Comparison of ENCODE assay signal across 8 cellular contexts in genomic region chr2:25131567-25132295, GRCh38. TPM values are rescaled to one million over a fixed set of nuclear protein-coding genes. Genes with fewer than 3 reads are reported as not detected.
DNase-seq lines count a peak whose midpoint lies in the region; ATAC-seq and TF ChIP-seq lines count a peak whose summit lies in the region.

No MANE protein-coding gene starts in this region.

- peak overlapping the region; percentile 4; the same call in 1 of the 2 replicates for H3K4me3 ChIP-seq in GM06990 (replicated peaks; ENCODE audit: low read depth, low read length)

- no peak for TF ChIP-seq CTCF in GM06990 (IDR thresholded peaks at IDR 0.05; ENCODE audit: insufficient read depth, low read length, poor library complexity, severe bottlenecking)
- no peak for TF ChIP-seq CTCF in chondrocyte (IDR thresholded peaks at IDR 0.05)

- no peaks in the 10 kb centered on the region for H3K36me3 Mint-ChIP-seq in activated T-helper 17 cell treated with anti-CD3 and anti-CD28 coated beads, Interleukin-2, amount 50 U/mL, for 72 hours (ENCODE audit: low read depth)
- peaks cover 4% of the 10 kb centered on the region for H3K36me3 Mint-ChIP-seq in chondrocyte (ENCODE audit: low read depth)

- H3K27me3 ChIP-seq in GM06990 (replicated peaks; ENCODE audit: control insufficient read depth, insufficient read depth, low read length) = no peaks in the 10 kb centered on the region

- DNase-seq in GM06990 (ENCODE audit: extremely low read depth, insufficient read length) = no peak
- DNase-seq in left cardiac atrium = peak; percentile 40
- peak; percentile 80 for DNase-seq in sciatic nerve (ENCODE audit: low spot score)
- DNase-seq in AG20443 (ENCODE audit: low spot score) = no peak
- no peak for DNase-seq in chondrocyte (ENCODE audit: low spot score)
- DNase-seq in GM19238 (ENCODE audit: insufficient read length, low spot score) = no peak
- DNase-seq in T1000 (lab: John Stamatoyannopoulos, UW) = no peak

- no peaks in the 10 kb centered on the region for H3K9me3 Mint-ChIP-seq in activated T-helper 17 cell treated with anti-CD3 and anti-CD28 coated beads, Interleukin-2, amount 50 U/mL, for 72 hours
- H3K9me3 Mint-ChIP-seq in chondrocyte (ENCODE audit: low read depth) = no peaks in the 10 kb centered on the region

- H3K4me3 Mint-ChIP-seq in activated T-helper 17 cell treated with anti-CD3 and anti-CD28 coated beads, Interleukin-2, amount 50 U/mL, for 72 hours = peak overlapping the region; percentile 52
- no peak overlapping the region for H3K4me3 Mint-ChIP-seq in chondrocyte (ENCODE audit: unreplicated experiment)

- no peaks in the 10 kb centered on the region; the same call in 1 of the 2 replicates for H3K36me3 ChIP-seq in GM06990 (ENCODE audit: control insufficient read depth, insufficient read depth, low read length)

- H3K27me3 Mint-ChIP-seq in activated T-helper 17 cell treated with anti-CD3 and anti-CD28 coated beads, Interleukin-2, amount 50 U/mL, for 72 hours = peaks cover 49% of the 10 kb centered on the region
- H3K27me3 Mint-ChIP-seq in chondrocyte (ENCODE audit: low read depth) = no peaks in the 10 kb centered on the region

- H3K4me1 Mint-ChIP-seq in activated T-helper 17 cell treated with anti-CD3 and anti-CD28 coated beads, Interleukin-2, amount 50 U/mL, for 72 hours = peaks cover 4% of the 10 kb centered on the region
- H3K4me1 Mint-ChIP-seq in chondrocyte (ENCODE audit: low read depth) = peaks cover 3% of the 10 kb centered on the region

- ATAC-seq in activated T-helper 17 cell treated with anti-CD3 and anti-CD28 coated beads, Interleukin-2, amount 50 U/mL, for 72 hours (replicated peaks) = peak; percentile 33
- ATAC-seq in left cardiac atrium = peak; percentile 54 to 73
- peak; percentile 72 for ATAC-seq in sciatic nerve

- H3K27ac Mint-ChIP-seq in activated T-helper 17 cell treated with anti-CD3 and anti-CD28 coated beads, Interleukin-2, amount 50 U/mL, for 72 hours = no peak overlapping the region
- no peak overlapping the region for H3K27ac Mint-ChIP-seq in chondrocyte (ENCODE audit: unreplicated experiment)

- intact Hi-C loops in left cardiac atrium (cut with DNase I) (loop anchor here (2.0 to 5.0 kb wide), 2 partner anchors 89 to 157 kb away; partner anchors contain the start of gene EFR3B (in 1 of the 2)), sciatic nerve (cut with DNase I) (loop anchor here (5.0 kb wide), 1 partner anchor 144 kb away; no protein-coding TSS in a partner anchor)

RNA-seq across cellular contexts. Expression of gene POMC, which starts 36.6 kb away (rescaled TPM):
- total RNA-seq in activated T-helper 17 cell treated with anti-CD3 and anti-CD28 coated beads, Interleukin-2, amount 50 U/mL, for 72 hours = 1 to 10 TPM; 5.2 to 6.1 TPM
- total RNA-seq in left cardiac atrium (10 to 100 TPM in 1 of 2 donors, 1 to 10 TPM in 1; 5.3 to 10.6 TPM), sciatic nerve (1.1 TPM), chondrocyte (not detected in 3 replicates)

Comparison
In these comparisons a context has a peak if more than half of its experiments do, and no peak if none do; other contexts are left out.
1. DNase-seq: peak in left cardiac atrium (single experiment) and sciatic nerve (single experiment); none in GM06990 (single experiment), AG20443 (single experiment), chondrocyte (single experiment), GM19238 (single experiment) and T1000 (single experiment).
2. Peak in every context shown above with its lines, with median percentiles within 50 percentile points of each other: ATAC-seq.